ENCODE assay signal across 1 cellular context in the genomic region with DNA sequence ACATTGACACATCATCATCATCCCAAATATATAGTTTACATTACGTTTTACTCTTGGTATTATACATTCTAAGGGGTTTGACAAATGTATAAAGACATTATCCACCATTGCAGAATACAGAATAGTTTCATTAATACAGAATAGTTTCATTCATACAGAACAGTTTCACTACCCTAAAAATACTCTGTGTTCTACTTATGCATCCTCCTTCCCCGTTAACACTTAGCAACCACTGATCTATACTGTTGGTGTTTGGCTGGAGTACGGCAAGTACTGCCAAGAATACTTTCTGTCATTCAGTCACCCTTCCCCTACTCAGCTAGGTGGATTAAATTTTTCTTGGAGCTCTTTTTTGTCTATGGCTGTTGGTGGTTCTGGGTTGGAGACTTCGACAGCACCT.
TF ChIP-seq lines count a peak whose summit lies in the region.

No MANE protein-coding gene starts in this region.

TF ChIP-seq in GM12878, 131 proteins besides CTCF, POLR2A, EP300 and RAD21 (continued from another document):
- TF ChIP-seq, protein P1, sequence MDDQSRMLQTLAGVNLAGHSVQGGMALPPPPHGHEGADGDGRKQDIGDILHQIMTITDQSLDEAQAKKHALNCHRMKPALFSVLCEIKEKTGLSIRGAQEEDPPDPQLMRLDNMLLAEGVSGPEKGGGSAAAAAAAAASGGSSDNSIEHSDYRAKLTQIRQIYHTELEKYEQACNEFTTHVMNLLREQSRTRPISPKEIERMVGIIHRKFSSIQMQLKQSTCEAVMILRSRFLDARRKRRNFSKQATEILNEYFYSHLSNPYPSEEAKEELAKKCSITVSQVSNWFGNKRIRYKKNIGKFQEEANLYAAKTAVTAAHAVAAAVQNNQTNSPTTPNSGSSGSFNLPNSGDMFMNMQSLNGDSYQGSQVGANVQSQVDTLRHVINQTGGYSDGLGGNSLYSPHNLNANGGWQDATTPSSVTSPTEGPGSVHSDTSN (IDR thresholded peaks at IDR 0.05; ENCODE audit: insufficient replicate concordance, low read depth, low read length), result no peak
- TF ChIP-seq RFX5 (IDR thresholded peaks at IDR 0.05; ENCODE audit: low read depth, low read length), result peak; percentile 70; the same call in 1 of the 2 replicates
- no peak for TF ChIP-seq HDGF (IDR thresholded peaks at IDR 0.05)
